8 cellular contexts compared by ENCODE assay signal in the genomic region with DNA sequence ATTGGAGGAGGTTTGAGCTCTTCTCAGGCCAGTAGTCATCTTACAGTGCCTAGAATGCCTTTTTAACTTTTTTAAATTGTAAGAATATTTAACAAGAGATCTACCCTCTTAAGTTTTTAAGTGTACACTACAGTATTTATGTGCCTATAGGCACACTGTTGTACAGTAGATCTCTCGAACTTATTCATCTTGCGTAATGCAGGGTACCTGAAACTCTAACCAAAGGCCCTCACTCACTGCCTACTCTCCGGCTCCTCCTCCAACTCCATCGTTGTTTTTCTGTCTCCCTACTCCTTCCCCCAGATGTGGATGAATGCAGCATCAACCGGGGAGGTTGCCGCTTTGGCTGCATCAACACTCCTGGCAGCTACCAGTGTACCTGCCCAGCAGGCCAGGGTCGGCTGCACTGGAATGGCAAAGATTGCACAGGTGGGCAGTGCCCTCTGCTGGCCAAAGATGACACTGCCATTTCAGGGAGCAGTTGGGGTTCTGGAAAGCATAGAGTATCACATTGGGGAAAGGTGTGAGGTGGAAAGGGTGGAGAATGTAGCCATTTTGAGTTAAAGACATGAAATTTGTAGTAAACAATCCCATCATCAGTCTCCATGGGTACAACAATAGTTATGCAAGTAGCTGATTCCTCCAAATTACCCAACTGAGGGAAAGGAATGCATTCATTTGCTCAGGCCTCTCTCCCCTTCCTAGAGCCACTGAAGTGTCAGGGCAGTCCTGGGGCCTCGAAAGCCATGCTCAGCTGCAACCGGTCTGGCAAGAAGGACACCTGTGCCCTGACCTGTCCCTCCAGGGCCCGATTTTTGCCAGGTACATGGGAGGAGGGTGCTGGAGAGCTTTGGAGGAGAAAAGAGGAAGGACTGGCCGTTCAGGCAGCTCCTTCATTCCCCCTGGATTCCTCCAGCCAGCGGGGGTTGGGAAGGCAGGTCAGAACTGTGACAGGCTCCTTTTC. TPM values are rescaled to one million over a fixed set of nuclear protein-coding genes. Genes with fewer than 3 reads are reported as not detected.
DNase-seq lines count a peak whose midpoint lies in the region; ATAC-seq and TF ChIP-seq lines count a peak whose summit lies in the region.

No MANE protein-coding gene starts in this region.

- no peaks in the 10 kb centered on the region for H3K9me3 ChIP-seq in lower lobe of right lung

- H3K4me1 Mint-ChIP-seq in GM23338 = peaks cover 56% of the 10 kb centered on the region

- H3K9me2 ChIP-seq in GM23338 (ENCODE audit: insufficient read depth) = no peaks in the 10 kb centered on the region

- no peak for DNase-seq in BJ (ENCODE audit: low read depth)
- peak; percentile 90 for DNase-seq in GM23338 (ENCODE audit: low spot score)
- DNase-seq in NCI-H345 treated with DMSO at 0.1 percent for 48 hours (lab: John Stamatoyannopoulos, UW; ENCODE audit: unreplicated experiment) = peak; percentile 31
- peak; percentile 76 for DNase-seq in activated CD4-positive, alpha-beta T cell treated with anti-CD3 and anti-CD28 coated beads, Interleukin-2, amount 50 U/mL, for 1 hour
- DNase-seq in dermis blood vessel endothelial cell = peak; percentile 81
- peak; percentile 82 for DNase-seq in lower lobe of right lung
- DNase-seq in stimulated activated CD8-positive, alpha-beta memory T cell treated with anti-CD3 and anti-CD28 coated beads, Interleukin-12 subunit alpha, Interleukin-12 subunit beta, amount 100 ng/mL, for 24 hours (ENCODE audit: extremely low read depth) = peak; percentile 43

- no peaks in the 10 kb centered on the region for H3K79me2 ChIP-seq in GM23338 (replicated peaks; ENCODE audit: insufficient read depth)

- CTCF ChIA-PET in BJ (lab: Yijun Ruan, JAX) = interaction anchor here (0.6 to 4.9 kb wide), 42 partner anchors 10 to 1078 kb away, joined by 3 to 119 read pairs (median 4); a partner anchor contains a TSS

- H3K27me3 Mint-ChIP-seq in GM23338 (ENCODE audit: insufficient read depth, low read depth, poor library complexity) = peaks cover 44% of the 10 kb centered on the region

- H3K4me1 ChIP-seq in GM23338 (ENCODE audit: insufficient read depth) (peaks cover 39% of the 10 kb centered on the region), lower lobe of right lung (peaks cover 37% of the 10 kb centered on the region)

- H3K27ac Mint-ChIP-seq in GM23338 = no peak overlapping the region

- peak overlapping the region; percentile 30; the same call in 1 of the 2 replicates for H3K4me2 ChIP-seq in GM23338

- no peak overlapping the region for H3K4me3 Mint-ChIP-seq in GM23338

- H3K27me3 ChIP-seq in BJ (ENCODE audit: control insufficient read depth, insufficient read depth, low read length) (no peaks in the 10 kb centered on the region), GM23338 (ENCODE audit: insufficient read depth) (peaks cover 41% of the 10 kb centered on the region), lower lobe of right lung (ENCODE audit: low read depth) (no peaks in the 10 kb centered on the region)

- H3K36me3 Mint-ChIP-seq in GM23338 (ENCODE audit: low read depth) = peaks cover 3% of the 10 kb centered on the region; the same call in 2 of the 3 replicates

- H3F3A ChIP-seq in GM23338 (replicated peaks; ENCODE audit: low read depth) = no peaks in the 10 kb centered on the region

- H3K27ac ChIP-seq in GM23338 (ENCODE audit: low read depth) (peak overlapping the region; percentile 36; the same call in 1 of the 2 replicates), lower lobe of right lung (peak overlapping the region; percentile 58)

- no peak overlapping the region for H3K4me3 ChIP-seq in BJ (ENCODE audit: low read depth, low read length)
- H3K4me3 ChIP-seq in GM23338 = no peak overlapping the region
- no peak overlapping the region for H3K4me3 ChIP-seq in lower lobe of right lung

- H3K36me3 ChIP-seq in BJ (ENCODE audit: control insufficient read depth, insufficient read depth, low read length) (peaks cover 5% of the 10 kb centered on the region), GM23338 (ENCODE audit: insufficient read depth) (no peaks in the 10 kb centered on the region), lower lobe of right lung (peaks cover 22% of the 10 kb centered on the region)

- TF ChIP-seq CTCF in BJ (IDR thresholded peaks at IDR 0.05; ENCODE audit: insufficient read depth, low read depth, low read length) (peak; percentile 96), GM23338 (conservative IDR thresholded peaks at IDR 0.05; ENCODE audit: low read depth in 2 of 2) (peak; percentile 99 to 100), lower lobe of right lung (IDR thresholded peaks at IDR 0.05) (peak; percentile 97)

- 0 out of 3 replicates have a peak, but pooled peaks cover 2% of the 10 kb centered on the region for H3K9me3 Mint-ChIP-seq in GM23338

- ATAC-seq in GM23338 = peak; percentile 79
- ATAC-seq in lower lobe of right lung = peak; percentile 89 to 90
- ATAC-seq in HG03354 (IDR thresholded peaks at IDR 0.05; ENCODE audit: poor library complexity, severe bottlenecking, unreplicated experiment) = no peak

- no peak overlapping the region for H2AFZ ChIP-seq in GM23338

- POLR2A ChIA-PET in BJ (lab: Charles Lee) = no interaction called here

- intact Hi-C loops in lower lobe of right lung (cut with DNase I) = no loop called here

- H4K20me1 ChIP-seq in GM23338 (replicated peaks; ENCODE audit: insufficient read depth) = peaks cover 27% of the 10 kb centered on the region

TF ChIP-seq in GM23338, 12 proteins besides CTCF, POLR2A, EP300 and RAD21 (continues in another document):
- TF ChIP-seq POLR2AphosphoS5 (IDR thresholded peaks at IDR 0.05; ENCODE audit: low read depth) (no peak), NANOG (IDR thresholded peaks at IDR 0.05; ENCODE audit: borderline replicate concordance) (no peak), ZNF114 (CRISPR knock-in tag; IDR thresholded peaks at IDR 0.05) (no peak)

RNA-seq across cellular contexts. Expression of a gene that starts 18.4 kb away (rescaled TPM):
- polyA plus RNA-seq in BJ (2011; rRNA removed) (13.7 and 23.3 TPM in 2 replicates), GM23338 (2016; fragmentation: Nextera tagmentation; extraction: Ambion mirVana) (12.5 and 13.7 TPM in 2 replicates)
- 24.0 and 27.9 TPM in 2 replicates for polyA minus RNA-seq in BJ (2011; rRNA and poly(A)+ RNA removed)
- total RNA-seq in GM23338 (2014; rRNA removed; shearing (Covaris generic)) = 18.1 and 18.8 TPM in 2 replicates
- total RNA-seq in dermis blood vessel endothelial cell (27.7 and 32.0 TPM in 2 replicates), lower lobe of right lung (39.4 TPM)

RNA-seq across cellular contexts. Expression of a gene that starts 27.4 kb away (rescaled TPM):
- polyA plus RNA-seq in BJ (2011; rRNA removed) (12.3 and 13.1 TPM in 2 replicates), GM23338 (2016; fragmentation: Nextera tagmentation; extraction: Ambion mirVana) (0.39 and 0.56 TPM in 2 replicates)
- polyA minus RNA-seq in BJ (2011; rRNA and poly(A)+ RNA removed) = 16.8 and 22.5 TPM in 2 replicates
- 0.70 and 1.1 TPM in 2 replicates for total RNA-seq in GM23338 (2014; rRNA removed; shearing (Covaris generic))
- total RNA-seq in dermis blood vessel endothelial cell (0.85 and 1.7 TPM in 2 replicates), lower lobe of right lung (0.56 TPM)

RNA-seq across cellular contexts. Expression of a gene that starts 56.5 kb away (rescaled TPM):
- polyA plus RNA-seq in BJ (2011; rRNA removed) = 3.7 and 4.1 TPM in 2 replicates
- polyA minus RNA-seq in BJ (2011; rRNA and poly(A)+ RNA removed) = 1.3 and 2.8 TPM in 2 replicates
- total RNA-seq in GM23338 (2014; rRNA removed; shearing (Covaris generic)) = 5.7 and 7.2 TPM in 2 replicates
- polyA plus RNA-seq in GM23338 (2016; fragmentation: Nextera tagmentation; extraction: Ambion mirVana) = 3.2 and 5.1 TPM in 2 replicates
- total RNA-seq in dermis blood vessel endothelial cell = 0.88 and 1.0 TPM in 2 replicates
- 21.5 TPM for total RNA-seq in lower lobe of right lung
